In genomic region chr5:90586469-90586868, GRCh38 we compare ENCODE assay signal across 30 cellular contexts. TPM values are rescaled to one million over a fixed set of nuclear protein-coding genes. Genes with fewer than 3 reads are reported as not detected.
"Had no signal": no experiment of that assay in that cellular context is flagged by ENCODE, and none has a peak within 500 bp of the region (broad histone marks: within the 10 kb centered on the region; RNA-seq: fewer than 3 reads in every experiment).

No MANE protein-coding gene starts in this region.

- FAIRE-seq: bronchial epithelial cell had no signal

- H3K4me1 ChIP-seq: ascending aorta had no signal

- H3K9me3 ChIP-seq: ascending aorta had no signal

- H3K27me3 ChIP-seq: ascending aorta, cardiac muscle cell had no signal

- ATAC-seq: activated CD4-positive, alpha-beta T cell treated with anti-CD3 and anti-CD28 coated beads for 36 hours; activated CD4-positive, CD25-positive, alpha-beta regulatory T cell treated with anti-CD3 and anti-CD28 coated beads, Interleukin-2, amount 50 U/mL, for 24 hours; activated CD8-positive, alpha-beta memory T cell treated with anti-CD3 and anti-CD28 coated beads, Interleukin-2, amount 10 ng/mL, durations not matched to agents 7 days and 5 days; activated CD8-positive, alpha-beta T cell treated with anti-CD3 and anti-CD28 coated beads, Interleukin-2, amount 10 ng/mL, durations not matched to agents 7 days and 5 days; activated naive CD8-positive, alpha-beta T cell treated with anti-CD3 and anti-CD28 coated beads, Interleukin-2, amount 50 U/mL, for 24 hours had no signal

- H3K36me3 ChIP-seq: ascending aorta, cardiac muscle cell, WERI-Rb-1 had no signal

- H3K4me3 ChIP-seq: ascending aorta, cardiac muscle cell had no signal

- DNase-seq: activated CD4-positive, alpha-beta memory T cell treated with anti-CD3 and anti-CD28 coated beads, Interleukin-2, amount 10 ng/mL, durations not matched to agents 7 days and 5 days; activated CD4-positive, alpha-beta T cell treated with anti-CD3 and anti-CD28 coated beads for 1 hour; activated CD4-positive, alpha-beta T cell treated with anti-CD3 and anti-CD28 coated beads for 36 hours; activated CD4-positive, alpha-beta T cell treated with anti-CD3 and anti-CD28 coated beads for 48 hours; activated CD4-positive, alpha-beta T cell treated with anti-CD3 and anti-CD28 coated beads, Interleukin-2, amount 10 ng/mL, durations not matched to agents 7 days and 5 days; activated CD4-positive, alpha-beta T cell treated with anti-CD3 and anti-CD28 coated beads, Interleukin-2, amount 50 U/mL, for 48 hours; activated CD4-positive, CD25-positive, alpha-beta regulatory T cell; activated CD8-positive, alpha-beta memory T cell treated with anti-CD3 and anti-CD28 coated beads for 24 hours; activated CD8-positive, alpha-beta memory T cell treated with anti-CD3 and anti-CD28 coated beads, Interleukin-2, amount 10 ng/mL, durations not matched to agents 7 days and 5 days; activated CD8-positive, alpha-beta memory T cell treated with anti-CD3 and anti-CD28 coated beads, Interleukin-2, amount 50 U/mL, for 48 hours; activated CD8-positive, alpha-beta T cell treated with anti-CD3 and anti-CD28 coated beads, Interleukin-2, amount 10 ng/mL, durations not matched to agents 7 days and 5 days; activated effector memory CD4-positive, alpha-beta T cell treated with Interleukin-2 at 50 U/mL for 16 hours; activated gamma-delta T cell; activated naive CD4-positive, alpha-beta T cell treated with anti-CD3 and anti-CD28 coated beads, Interleukin-2, amount 10 ng/mL, durations not matched to agents 7 days and 5 days; activated naive CD4-positive, alpha-beta T cell treated with Interleukin-2 at 50 U/mL for 16 hours; activated naive CD8-positive, alpha-beta T cell treated with anti-CD3 and anti-CD28 coated beads, Interleukin-2, amount 10 ng/mL, durations not matched to agents 7 days and 5 days; activated naive CD8-positive, alpha-beta T cell treated with anti-CD3 and anti-CD28 coated beads, Interleukin-2, amount 50 U/mL, for 24 hours; activated T-cell treated with anti-CD3 and anti-CD28 coated beads, Interleukin-2, amount 50 U/mL, for 24 hours; activated T-cell treated with anti-CD3 and anti-CD28 coated beads, Interleukin-2, amount 50 U/mL, for 48 hours; amygdala; anterior cingulate cortex; caudate nucleus; cerebellar nuclear complex; T-helper 2 cell; T-helper 9 cell; WERI-Rb-1 had no signal

- H3K27ac ChIP-seq: ascending aorta, cardiac muscle cell, WERI-Rb-1 had no signal

RNA-seq across cellular contexts. Expression of gene ADGRV1, which starts 27.9 kb away (rescaled TPM):
- total RNA-seq: activated CD4-positive, alpha-beta memory T cell treated with anti-CD3 and anti-CD28 coated beads, Interleukin-2, amount 10 ng/mL, durations not matched to agents 7 days and 5 days; activated CD4-positive, alpha-beta T cell treated with anti-CD3 and anti-CD28 coated beads, Interleukin-2, amount 10 ng/mL, durations not matched to agents 7 days and 5 days had no signal
